Comparison of ENCODE assay signal across 36 cellular contexts in genomic region chr17:69944406-69944805, GRCh38.
"Had no signal": no experiment of that assay in that cellular context is flagged by ENCODE, and none has a peak within 500 bp of the region (broad histone marks: within the 10 kb centered on the region; RNA-seq: fewer than 3 reads in every experiment).

No MANE protein-coding gene starts in this region.

- H3K4me1 Mint-ChIP-seq: activated B cell treated with CpG ODN at 0.5 μM for 24 hours; activated CD4-positive, alpha-beta T cell treated with anti-CD3 and anti-CD28 coated beads, Interleukin-2, amount 10 ng/mL, durations not matched to agents 24 days and 14 days; activated naive CD8-positive, alpha-beta T cell treated with anti-CD3 and anti-CD28 coated beads, Interleukin-2, amount 10 ng/mL, durations not matched to agents 7 days and 5 days; activated naive CD8-positive, alpha-beta T cell treated with anti-CD3 and anti-CD28 coated beads, Interleukin-2, amount 50 U/mL, for 24 hours; activated T-helper 17 cell treated with anti-CD3 and anti-CD28 coated beads, Interleukin-2, amount 50 U/mL, for 72 hours; central memory CD8-positive, alpha-beta T cell had no signal

- H3K9me3 Mint-ChIP-seq: activated B cell treated with CpG ODN at 0.5 μM for 24 hours; activated CD4-positive, alpha-beta memory T cell treated with anti-CD3 and anti-CD28 coated beads for 36 hours; activated CD4-positive, alpha-beta T cell treated with anti-CD3 and anti-CD28 coated beads, Interleukin-2, amount 10 ng/mL, durations not matched to agents 24 days and 14 days; activated CD8-positive, alpha-beta T cell treated with anti-CD3 and anti-CD28 coated beads for 36 hours; activated naive CD4-positive, alpha-beta T cell treated with anti-CD3 and anti-CD28 coated beads for 36 hours; activated naive CD4-positive, alpha-beta T cell treated with anti-CD3 and anti-CD28 coated beads, Interleukin-2, amount 50 U/mL, for 72 hours; activated naive CD8-positive, alpha-beta T cell treated with anti-CD3 and anti-CD28 coated beads, Interleukin-2, amount 10 ng/mL, durations not matched to agents 7 days and 5 days; activated naive CD8-positive, alpha-beta T cell treated with anti-CD3 and anti-CD28 coated beads, Interleukin-2, amount 50 U/mL, for 24 hours; activated T-cell treated with anti-CD3 and anti-CD28 coated beads, Interleukin-2, amount 50 U/mL, for 4 hours; activated T-cell treated with anti-CD3 and anti-CD28 coated beads, Interleukin-2, amount 50 U/mL, for 72 hours; activated T-helper 1 cell treated with anti-CD3 and anti-CD28 coated beads, Interleukin-12 subunit alpha, Interleukin-12 subunit beta, Interleukin-2, Interleukin-4 antibody, amounts not matched to agents 30 ng/mL and 10 ng/mL and 1 ng/mL, durations not matched to agents 14 hours and 24 hours and 36 hours; activated T-helper 17 cell treated with anti-CD3 and anti-CD28 coated beads, Interleukin-2, amount 50 U/mL, for 72 hours; brain; central memory CD8-positive, alpha-beta T cell; T-helper 1 cell treated with Interleukin-12 subunit alpha and Interleukin-12 subunit beta and Interleukin-4 antibody, amounts not matched to agents 30 μg/mL and 1 μg/mL, for 36 hours; T-helper 2 cell treated with Interferon-gamma antibody and Interleukin-4, amounts not matched to agents 5 μg/mL and 100 μg/mL, for 36 hours had no signal

- H3K27me3 ChIP-seq: ascending aorta, cardiac muscle cell had no signal

- ATAC-seq: activated CD8-positive, alpha-beta T cell treated with anti-CD3 and anti-CD28 coated beads for 36 hours; activated naive CD4-positive, alpha-beta T cell treated with anti-CD3 and anti-CD28 coated beads, Interleukin-2, amount 50 U/mL, for 72 hours; activated naive CD8-positive, alpha-beta T cell treated with anti-CD3 and anti-CD28 coated beads, Interleukin-2, amount 50 U/mL, for 24 hours; activated T-cell treated with anti-CD3 and anti-CD28 coated beads, Interleukin-2, amount 50 U/mL, for 4 hours; activated T-cell treated with anti-CD3 and anti-CD28 coated beads, Interleukin-2, amount 50 U/mL, for 72 hours; activated T-helper 17 cell treated with anti-CD3 and anti-CD28 coated beads, Interleukin-2, amount 50 U/mL, for 72 hours had no signal

- H3K4me3 Mint-ChIP-seq: activated B cell treated with CpG ODN at 0.5 μM for 24 hours; activated CD4-positive, alpha-beta memory T cell treated with anti-CD3 and anti-CD28 coated beads for 36 hours; activated CD4-positive, alpha-beta T cell treated with anti-CD3 and anti-CD28 coated beads, Interleukin-2, amount 10 ng/mL, durations not matched to agents 24 days and 14 days; activated CD8-positive, alpha-beta T cell treated with anti-CD3 and anti-CD28 coated beads for 36 hours; activated naive CD4-positive, alpha-beta T cell treated with anti-CD3 and anti-CD28 coated beads for 36 hours; activated naive CD8-positive, alpha-beta T cell treated with anti-CD3 and anti-CD28 coated beads, Interleukin-2, amount 10 ng/mL, durations not matched to agents 7 days and 5 days; activated naive CD8-positive, alpha-beta T cell treated with anti-CD3 and anti-CD28 coated beads, Interleukin-2, amount 50 U/mL, for 24 hours; activated T-cell treated with anti-CD3 and anti-CD28 coated beads, Interleukin-2, amount 50 U/mL, for 4 hours; activated T-cell treated with anti-CD3 and anti-CD28 coated beads, Interleukin-2, amount 50 U/mL, for 72 hours; activated T-helper 1 cell treated with anti-CD3 and anti-CD28 coated beads, Interleukin-12 subunit alpha, Interleukin-12 subunit beta, Interleukin-2, Interleukin-4 antibody, amounts not matched to agents 30 ng/mL and 10 ng/mL and 1 ng/mL, durations not matched to agents 14 hours and 24 hours and 36 hours; activated T-helper 17 cell treated with anti-CD3 and anti-CD28 coated beads, Interleukin-2, amount 50 U/mL, for 72 hours; brain; central memory CD8-positive, alpha-beta T cell; T-helper 1 cell treated with Interleukin-12 subunit alpha and Interleukin-12 subunit beta and Interleukin-4 antibody, amounts not matched to agents 30 μg/mL and 1 μg/mL, for 36 hours; T-helper 2 cell treated with Interferon-gamma antibody and Interleukin-4, amounts not matched to agents 5 μg/mL and 100 μg/mL, for 36 hours had no signal

- H3K4me3 ChIP-seq: ascending aorta, cardiac muscle cell had no signal

- H3K36me3 ChIP-seq: ascending aorta, cardiac muscle cell had no signal

- DNase-seq: activated B cell treated with CpG ODN at 0.5 μM for 24 hours; activated CD4-positive, alpha-beta memory T cell treated with anti-CD3 and anti-CD28 coated beads for 36 hours; activated CD4-positive, alpha-beta T cell treated with anti-CD3 and anti-CD28 coated beads for 4 hours; activated CD4-positive, alpha-beta T cell treated with anti-CD3 and anti-CD28 coated beads, Interleukin-2, amount 10 ng/mL, durations not matched to agents 24 days and 14 days; activated CD4-positive, alpha-beta T cell treated with anti-CD3 and anti-CD28 coated beads, Interleukin-2, amount 50 U/mL, for 1 hour; activated CD4-positive, alpha-beta T cell treated with anti-CD3 and anti-CD28 coated beads, Interleukin-2, amount 50 U/mL, for 4 hours; activated CD4-positive, CD25-positive, alpha-beta regulatory T cell treated with anti-CD3 and anti-CD28 coated beads, Interleukin-2, amount 50 U/mL, for 72 hours; activated CD8-positive, alpha-beta memory T cell treated with anti-CD3 and anti-CD28 coated beads, Interleukin-2, amount 50 U/mL, for 4 hours; activated CD8-positive, alpha-beta T cell treated with anti-CD3 and anti-CD28 coated beads for 36 hours; activated effector memory CD4-positive, alpha-beta T cell treated with anti-CD3 and anti-CD28 coated beads, Interleukin-2, amount 50 U/mL, for 16 hours; activated gamma-delta T cell treated with Interleukin-2 at 50 U/mL for 16 hours; activated naive CD4-positive, alpha-beta T cell; activated naive CD4-positive, alpha-beta T cell treated with anti-CD3 and anti-CD28 coated beads for 36 hours; activated naive CD4-positive, alpha-beta T cell treated with anti-CD3 and anti-CD28 coated beads, Interleukin-2, amount 50 U/mL, for 16 hours; activated naive CD8-positive, alpha-beta T cell treated with anti-CD3 and anti-CD28 coated beads, Interleukin-2, amount 10 ng/mL, durations not matched to agents 7 days and 5 days; activated naive CD8-positive, alpha-beta T cell treated with anti-CD3 and anti-CD28 coated beads, Interleukin-2, amount 50 U/mL, for 24 hours; activated T-cell treated with anti-CD3 and anti-CD28 coated beads for 4 hours; activated T-cell treated with anti-CD3 and anti-CD28 coated beads, Interleukin-2, amount 50 U/mL, for 1 hour; activated T-cell treated with anti-CD3 and anti-CD28 coated beads, Interleukin-2, amount 50 U/mL, for 4 hours; activated T-cell treated with anti-CD3 and anti-CD28 coated beads, Interleukin-2, amount 50 U/mL, for 72 hours; amygdala; anterior cingulate cortex; caudate nucleus; T-helper 1 cell; T-helper 2 cell; T-helper 9 cell had no signal

- H3K9me3 ChIP-seq: ascending aorta had no signal

- H3K27me3 Mint-ChIP-seq: activated B cell treated with CpG ODN at 0.5 μM for 24 hours; activated CD4-positive, alpha-beta memory T cell treated with anti-CD3 and anti-CD28 coated beads for 36 hours; activated CD4-positive, alpha-beta T cell treated with anti-CD3 and anti-CD28 coated beads, Interleukin-2, amount 10 ng/mL, durations not matched to agents 24 days and 14 days; central memory CD8-positive, alpha-beta T cell had no signal

- H3K27ac ChIP-seq: ascending aorta, cardiac muscle cell, VCaP had no signal

- H3K36me3 Mint-ChIP-seq: activated CD4-positive, alpha-beta memory T cell treated with anti-CD3 and anti-CD28 coated beads for 36 hours; activated naive CD4-positive, alpha-beta T cell treated with anti-CD3 and anti-CD28 coated beads, Interleukin-2, amount 50 U/mL, for 72 hours; activated naive CD8-positive, alpha-beta T cell treated with anti-CD3 and anti-CD28 coated beads, Interleukin-2, amount 10 ng/mL, durations not matched to agents 7 days and 5 days; brain had no signal

- H3K27ac Mint-ChIP-seq: activated B cell treated with CpG ODN at 0.5 μM for 24 hours; activated CD4-positive, alpha-beta memory T cell treated with anti-CD3 and anti-CD28 coated beads for 36 hours; activated CD4-positive, alpha-beta T cell treated with anti-CD3 and anti-CD28 coated beads, Interleukin-2, amount 10 ng/mL, durations not matched to agents 24 days and 14 days; activated CD8-positive, alpha-beta T cell treated with anti-CD3 and anti-CD28 coated beads for 36 hours; activated naive CD4-positive, alpha-beta T cell treated with anti-CD3 and anti-CD28 coated beads for 36 hours; activated naive CD4-positive, alpha-beta T cell treated with anti-CD3 and anti-CD28 coated beads, Interleukin-2, amount 50 U/mL, for 72 hours; activated naive CD8-positive, alpha-beta T cell treated with anti-CD3 and anti-CD28 coated beads, Interleukin-2, amount 10 ng/mL, durations not matched to agents 7 days and 5 days; activated naive CD8-positive, alpha-beta T cell treated with anti-CD3 and anti-CD28 coated beads, Interleukin-2, amount 50 U/mL, for 24 hours; activated T-cell treated with anti-CD3 and anti-CD28 coated beads, Interleukin-2, amount 50 U/mL, for 72 hours; activated T-helper 1 cell treated with anti-CD3 and anti-CD28 coated beads, Interleukin-12 subunit alpha, Interleukin-12 subunit beta, Interleukin-2, Interleukin-4 antibody, amounts not matched to agents 30 ng/mL and 10 ng/mL and 1 ng/mL, durations not matched to agents 14 hours and 24 hours and 36 hours; activated T-helper 17 cell treated with anti-CD3 and anti-CD28 coated beads, Interleukin-2, amount 50 U/mL, for 72 hours; brain; T-helper 1 cell treated with Interleukin-12 subunit alpha and Interleukin-12 subunit beta and Interleukin-4 antibody, amounts not matched to agents 30 μg/mL and 1 μg/mL, for 36 hours; T-helper 2 cell treated with Interferon-gamma antibody and Interleukin-4, amounts not matched to agents 5 μg/mL and 100 μg/mL, for 36 hours had no signal
